Comparison of ENCODE assay signal across 9 cellular contexts in the genomic region with DNA sequence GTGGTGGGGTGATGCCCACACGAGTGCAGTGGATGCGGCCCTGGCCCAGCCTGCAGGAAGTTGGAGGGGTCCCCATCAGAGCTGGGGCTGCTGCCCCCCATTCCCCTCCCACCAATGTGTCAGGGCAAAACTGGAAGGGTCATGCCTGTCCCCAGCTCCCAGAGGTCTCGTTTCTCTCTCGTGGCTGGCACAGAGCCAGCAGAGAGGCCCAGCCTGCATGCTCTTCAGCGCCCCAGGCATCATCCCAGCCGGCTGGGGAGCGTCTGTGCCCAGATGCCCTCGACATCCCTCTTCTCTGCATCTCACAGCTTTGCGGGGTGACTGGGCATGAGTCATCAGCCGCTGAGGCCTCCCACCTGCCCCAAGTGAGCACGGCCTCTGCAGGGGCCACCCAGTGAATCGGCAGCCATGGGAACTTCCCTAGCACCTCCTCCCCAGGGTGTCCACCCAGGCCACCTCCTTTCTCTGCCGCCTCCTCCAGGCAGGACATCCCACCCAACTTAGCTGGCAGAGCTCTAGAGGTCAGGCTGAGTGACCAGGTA. TPM values are rescaled to one million over a fixed set of nuclear protein-coding genes. Genes with fewer than 3 reads are reported as not detected.
DNase-seq lines count a peak whose midpoint lies in the region; ATAC-seq and TF ChIP-seq lines count a peak whose summit lies in the region.
"Had no signal": no experiment of that assay in that cellular context is flagged by ENCODE, and none has a peak within 500 bp of the region (broad histone marks: within the 10 kb centered on the region; RNA-seq: fewer than 3 reads in every experiment).

No MANE protein-coding gene starts in this region.

- H3K27me3 ChIP-seq in Panc1 (ENCODE audit: control insufficient read depth, insufficient read depth, low read length): no peaks in the 10 kb centered on the region

- peaks cover 23% of the 10 kb centered on the region for H3K4me1 Mint-ChIP-seq in activated CD8-positive, alpha-beta T cell treated with anti-CD3 and anti-CD28 coated beads for 36 hours (ENCODE audit: low read depth)
- H3K4me1 Mint-ChIP-seq in activated CD8-positive, alpha-beta T cell treated with anti-CD3 and anti-CD28 coated beads, Interleukin-2, amount 10 ng/mL, durations not matched to agents 7 days and 5 days (ENCODE audit: low read depth): peaks cover 35% of the 10 kb centered on the region

- H3K9me3 ChIP-seq in Panc1 (ENCODE audit: control insufficient read depth, insufficient read depth, low read depth, low read length): no peaks in the 10 kb centered on the region

- H3K4me1 ChIP-seq in Panc1 (ENCODE audit: control insufficient read depth, insufficient read depth, low read length): peaks cover 23% of the 10 kb centered on the region

- POLR2A ChIA-PET in activated CD8-positive, alpha-beta T cell treated with anti-CD3 and anti-CD28 coated beads for 36 hours (lab: Charles Lee): interaction anchor here (0.8 to 3.7 kb wide), 5 partner anchors 9 to 54 kb away, joined by 3 to 20 read pairs (median 4); a partner anchor contains a TSS
- POLR2A ChIA-PET in activated CD8-positive, alpha-beta T cell treated with anti-CD3 and anti-CD28 coated beads, Interleukin-2, amount 10 ng/mL, durations not matched to agents 7 days and 5 days (lab: Charles Lee): interaction anchor here (0.7 to 2.3 kb wide), 4 partner anchors 9 to 17 kb away, joined by 3 to 14 read pairs (median 6); a partner anchor contains a TSS
- POLR2A ChIA-PET in Panc1 (lab: Charles Lee): interaction anchor here (0.8 kb wide), 1 partner anchor 9 kb away, joined by 4 read pairs; no protein-coding TSS in a partner anchor

- H3K4me3 ChIP-seq in Panc1 (ENCODE audit: low read depth in 2 of 2, low read length in 2 of 2): no peak overlapping the region

- ATAC-seq in activated CD8-positive, alpha-beta T cell treated with anti-CD3 and anti-CD28 coated beads for 36 hours: peak; percentile 86
- no peak for ATAC-seq in activated CD8-positive, alpha-beta T cell treated with anti-CD3 and anti-CD28 coated beads, Interleukin-2, amount 10 ng/mL, durations not matched to agents 7 days and 5 days
- peak; percentile 67 for ATAC-seq in Panc1
- no peak for ATAC-seq in GM18867 (IDR thresholded peaks at IDR 0.05; ENCODE audit: unreplicated experiment)
- no peak for ATAC-seq in HG03095 (IDR thresholded peaks at IDR 0.05; ENCODE audit: unreplicated experiment)

- peak; percentile 82 for DNase-seq in activated CD8-positive, alpha-beta T cell treated with anti-CD3 and anti-CD28 coated beads for 36 hours
- no peak for DNase-seq in activated CD8-positive, alpha-beta T cell treated with anti-CD3 and anti-CD28 coated beads, Interleukin-2, amount 10 ng/mL, durations not matched to agents 7 days and 5 days
- DNase-seq in Panc1 (ENCODE audit: low read depth, low spot score): no peak
- DNase-seq in dedifferentiated amniotic fluid mesenchymal stem cell (ENCODE audit: extremely low spot score): peak; percentile 20
- DNase-seq in stimulated activated CD8-positive, alpha-beta memory T cell treated with anti-CD3 and anti-CD28 coated beads, Interleukin-12 subunit alpha, Interleukin-12 subunit beta, amount 100 ng/mL, for 4 hours (ENCODE audit: low read depth): peak; percentile 43
- DNase-seq in mucosa of gallbladder (ENCODE audit: low spot score): no peak

- no peaks in the 10 kb centered on the region for H3K27me3 Mint-ChIP-seq in activated CD8-positive, alpha-beta T cell treated with anti-CD3 and anti-CD28 coated beads for 36 hours
- peaks cover 5% of the 10 kb centered on the region for H3K27me3 Mint-ChIP-seq in activated CD8-positive, alpha-beta T cell treated with anti-CD3 and anti-CD28 coated beads, Interleukin-2, amount 10 ng/mL, durations not matched to agents 7 days and 5 days (ENCODE audit: low read depth)
- H3K27me3 Mint-ChIP-seq: IgD-negative memory B cell had no signal

- no peak overlapping the region for H3K27ac ChIP-seq in Panc1 (ENCODE audit: low read length)

- H3K36me3 ChIP-seq in Panc1 (ENCODE audit: control insufficient read depth, insufficient read depth, low read length): no peaks in the 10 kb centered on the region

- in situ Hi-C loops in Panc1 (cut with HindIII; ENCODE audit: low pct_unique_long_range_greater_than_20kb, low sequenced_read_pairs): no loop called here

- peak overlapping the region; percentile 52 for H3K27ac Mint-ChIP-seq in activated CD8-positive, alpha-beta T cell treated with anti-CD3 and anti-CD28 coated beads for 36 hours
- H3K27ac Mint-ChIP-seq in activated CD8-positive, alpha-beta T cell treated with anti-CD3 and anti-CD28 coated beads, Interleukin-2, amount 10 ng/mL, durations not matched to agents 7 days and 5 days: no peak overlapping the region
- H3K27ac Mint-ChIP-seq: IgD-negative memory B cell had no signal

- intact Hi-C loops in activated CD8-positive, alpha-beta T cell treated with anti-CD3 and anti-CD28 coated beads for 36 hours (cut with micrococcal nuclease): no loop called here
- intact Hi-C loops in Panc1 (cut with micrococcal nuclease; ENCODE audit: unreplicated experiment): no loop called here

- no TSS peak for BruUV-seq in Panc1 (replicated peaks; lab: Mats Ljungman, UMichigan)

- no peaks in the 10 kb centered on the region for H3K36me3 Mint-ChIP-seq in activated CD8-positive, alpha-beta T cell treated with anti-CD3 and anti-CD28 coated beads for 36 hours (ENCODE audit: low read depth)
- no peaks in the 10 kb centered on the region for H3K36me3 Mint-ChIP-seq in activated CD8-positive, alpha-beta T cell treated with anti-CD3 and anti-CD28 coated beads, Interleukin-2, amount 10 ng/mL, durations not matched to agents 7 days and 5 days (ENCODE audit: low read depth)
- H3K36me3 Mint-ChIP-seq: IgD-negative memory B cell had no signal

- CTCF ChIA-PET in activated CD8-positive, alpha-beta T cell treated with anti-CD3 and anti-CD28 coated beads for 36 hours (lab: Charles Lee): interaction anchor here (0.8 to 1.3 kb wide), 3 partner anchors 8 to 38 kb away, joined by 3 to 4 read pairs (median 3); no protein-coding TSS in a partner anchor
- CTCF ChIA-PET in activated CD8-positive, alpha-beta T cell treated with anti-CD3 and anti-CD28 coated beads, Interleukin-2, amount 10 ng/mL, durations not matched to agents 7 days and 5 days (lab: Charles Lee): interaction anchor here (1.0 to 1.6 kb wide), 3 partner anchors 18 to 52 kb away, joined by 3 to 6 read pairs (median 4); no protein-coding TSS in a partner anchor
- CTCF ChIA-PET in Panc1 (lab: Charles Lee): interaction anchor here (0.6 kb wide), 1 partner anchor 11 kb away, joined by 5 read pairs; no protein-coding TSS in a partner anchor

- H3K9me3 Mint-ChIP-seq in activated CD8-positive, alpha-beta T cell treated with anti-CD3 and anti-CD28 coated beads for 36 hours: no peaks in the 10 kb centered on the region
- H3K9me3 Mint-ChIP-seq in activated CD8-positive, alpha-beta T cell treated with anti-CD3 and anti-CD28 coated beads, Interleukin-2, amount 10 ng/mL, durations not matched to agents 7 days and 5 days (ENCODE audit: insufficient read depth): no peaks in the 10 kb centered on the region
- H3K9me3 Mint-ChIP-seq: IgD-negative memory B cell had no signal

- no peak overlapping the region for H3K4me3 Mint-ChIP-seq in activated CD8-positive, alpha-beta T cell treated with anti-CD3 and anti-CD28 coated beads for 36 hours
- no peak overlapping the region for H3K4me3 Mint-ChIP-seq in activated CD8-positive, alpha-beta T cell treated with anti-CD3 and anti-CD28 coated beads, Interleukin-2, amount 10 ng/mL, durations not matched to agents 7 days and 5 days
- H3K4me3 Mint-ChIP-seq: IgD-negative memory B cell had no signal

- no peak for TF ChIP-seq CTCF in activated CD8-positive, alpha-beta T cell treated with anti-CD3 and anti-CD28 coated beads for 36 hours (IDR thresholded peaks at IDR 0.05)
- no peak for TF ChIP-seq CTCF in Panc1 (IDR thresholded peaks at IDR 0.05)

RNA-seq across cellular contexts. Expression of a gene that starts 9.8 kb away (rescaled TPM):
- 10 to 100 TPM; 90.6 to 97.0 TPM for total RNA-seq in activated CD8-positive, alpha-beta T cell treated with anti-CD3 and anti-CD28 coated beads for 36 hours
- total RNA-seq in activated CD8-positive, alpha-beta T cell treated with anti-CD3 and anti-CD28 coated beads, Interleukin-2, amount 10 ng/mL, durations not matched to agents 7 days and 5 days: 100 to 1,000 TPM in 1 of 2 experiments, 10 to 100 TPM in 1; 99.5 to 111 TPM
- total RNA-seq in Panc1 (2021; ENCODE audit: unreplicated experiment): 234 TPM
- polyA plus RNA-seq in Panc1 (2012; ENCODE audit: insufficient read length): 316 TPM
- 161 TPM for total RNA-seq in mucosa of gallbladder

RNA-seq across cellular contexts. Expression of a gene that starts 34.1 kb away (rescaled TPM):
- 100 to 1,000 TPM; 289 to 292 TPM for total RNA-seq in activated CD8-positive, alpha-beta T cell treated with anti-CD3 and anti-CD28 coated beads for 36 hours
- total RNA-seq in activated CD8-positive, alpha-beta T cell treated with anti-CD3 and anti-CD28 coated beads, Interleukin-2, amount 10 ng/mL, durations not matched to agents 7 days and 5 days: 100 to 1,000 TPM; 334 to 355 TPM
- 0.77 TPM for total RNA-seq in Panc1 (2021; ENCODE audit: unreplicated experiment)
- polyA plus RNA-seq in Panc1 (2012; ENCODE audit: insufficient read length): 0.27 TPM
- total RNA-seq in mucosa of gallbladder: 12.0 TPM

RNA-seq across cellular contexts. Expression of a gene that starts 50.3 kb away (rescaled TPM):
- total RNA-seq in activated CD8-positive, alpha-beta T cell treated with anti-CD3 and anti-CD28 coated beads for 36 hours: under 1 TPM; 0.45 to 0.50 TPM
- under 1 TPM; 0.92 to 0.94 TPM for total RNA-seq in activated CD8-positive, alpha-beta T cell treated with anti-CD3 and anti-CD28 coated beads, Interleukin-2, amount 10 ng/mL, durations not matched to agents 7 days and 5 days
- total RNA-seq in Panc1 (2021; ENCODE audit: unreplicated experiment): 5.4 TPM
- polyA plus RNA-seq in Panc1 (2012; ENCODE audit: insufficient read length): 7.3 TPM
- total RNA-seq in mucosa of gallbladder: 8.5 TPM

RNA-seq across cellular contexts. Expression of a gene that starts 54.4 kb away (rescaled TPM):
- total RNA-seq in activated CD8-positive, alpha-beta T cell treated with anti-CD3 and anti-CD28 coated beads for 36 hours: 100 to 1,000 TPM; 183 to 193 TPM
- 100 to 1,000 TPM; 257 to 264 TPM for total RNA-seq in activated CD8-positive, alpha-beta T cell treated with anti-CD3 and anti-CD28 coated beads, Interleukin-2, amount 10 ng/mL, durations not matched to agents 7 days and 5 days
- 581 TPM for total RNA-seq in Panc1 (2021; ENCODE audit: unreplicated experiment)
- polyA plus RNA-seq in Panc1 (2012; ENCODE audit: insufficient read length): 1,387 TPM
- 95.7 TPM for total RNA-seq in mucosa of gallbladder

Comparison
In these comparisons a context has a peak if more than half of its experiments do, and no peak if none do; other contexts are left out.
1. ATAC-seq: peak in activated CD8-positive, alpha-beta T cell treated with anti-CD3 and anti-CD28 coated beads for 36 hours (single experiment) and Panc1 (single experiment); none in activated CD8-positive, alpha-beta T cell treated with anti-CD3 and anti-CD28 coated beads, Interleukin-2, amount 10 ng/mL, durations not matched to agents 7 days and 5 days (single experiment), GM18867 (single experiment) and HG03095 (single experiment).
2. DNase-seq: peak in activated CD8-positive, alpha-beta T cell treated with anti-CD3 and anti-CD28 coated beads for 36 hours (single experiment), dedifferentiated amniotic fluid mesenchymal stem cell (single experiment) and stimulated activated CD8-positive, alpha-beta memory T cell treated with anti-CD3 and anti-CD28 coated beads, Interleukin-12 subunit alpha, Interleukin-12 subunit beta, amount 100 ng/mL, for 4 hours (single experiment); none in activated CD8-positive, alpha-beta T cell treated with anti-CD3 and anti-CD28 coated beads, Interleukin-2, amount 10 ng/mL, durations not matched to agents 7 days and 5 days (single experiment), Panc1 (single experiment) and mucosa of gallbladder (single experiment).
3. RNA of a gene that starts 34.1 kb away (total RNA-seq): 334 to 355 TPM in activated CD8-positive, alpha-beta T cell treated with anti-CD3 and anti-CD28 coated beads, Interleukin-2, amount 10 ng/mL, durations not matched to agents 7 days and 5 days and 289 to 292 TPM in activated CD8-positive, alpha-beta T cell treated with anti-CD3 and anti-CD28 coated beads for 36 hours; 12.0 TPM in mucosa of gallbladder (single experiment) and 0.77 TPM in Panc1 (single experiment); every median in the first group is over 10 times any median in the second.